1 cellular context compared by ENCODE assay signal in genomic region chr5:179766726-179767455, GRCh38.
TF ChIP-seq lines count a peak whose summit lies in the region.

No MANE protein-coding gene starts in this region.

TF ChIP-seq in WTC11, 78 proteins besides CTCF, POLR2A, EP300 and RAD21 (continued from another document):
- TF ChIP-seq ZNF532 (CRISPR knock-in tag; IDR thresholded peaks at IDR 0.05; ENCODE audit: borderline replicate concordance) (no peak), TP53 (CRISPR knock-in tag; IDR thresholded peaks at IDR 0.05) (no peak), ZNF423 (CRISPR knock-in tag; IDR thresholded peaks at IDR 0.05) (no peak), MYBL2 (CRISPR knock-in tag; IDR thresholded peaks at IDR 0.05) (no peak), SOX15 (CRISPR knock-in tag; IDR thresholded peaks at IDR 0.05) (no peak)
